In the genomic region with DNA sequence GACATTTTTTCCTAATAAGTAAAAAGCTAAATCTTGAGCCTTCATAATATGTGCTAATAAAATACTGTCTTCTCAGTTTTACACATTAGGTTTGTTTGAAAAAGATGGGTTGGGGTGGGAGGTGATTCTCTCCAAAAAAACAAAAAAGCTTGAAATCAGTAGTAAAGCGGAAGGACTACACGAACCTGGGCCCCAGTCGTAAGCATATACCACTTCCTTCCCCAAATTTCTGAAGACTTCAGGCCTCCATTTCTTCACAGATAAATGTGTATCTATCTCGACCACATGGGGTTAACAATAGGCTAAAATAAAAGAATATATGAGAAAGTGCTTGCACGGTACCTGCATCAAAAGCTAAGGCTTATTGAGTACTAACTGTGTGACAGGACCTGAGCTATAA, we compare ENCODE assay signal across 1 cellular context.
TF ChIP-seq lines count a peak whose summit lies in the region.

No MANE protein-coding gene starts in this region.

TF ChIP-seq in HepG2, 621 proteins besides CTCF, POLR2A, EP300 and RAD21 (continued from another document):
- TF ChIP-seq, protein P1, sequence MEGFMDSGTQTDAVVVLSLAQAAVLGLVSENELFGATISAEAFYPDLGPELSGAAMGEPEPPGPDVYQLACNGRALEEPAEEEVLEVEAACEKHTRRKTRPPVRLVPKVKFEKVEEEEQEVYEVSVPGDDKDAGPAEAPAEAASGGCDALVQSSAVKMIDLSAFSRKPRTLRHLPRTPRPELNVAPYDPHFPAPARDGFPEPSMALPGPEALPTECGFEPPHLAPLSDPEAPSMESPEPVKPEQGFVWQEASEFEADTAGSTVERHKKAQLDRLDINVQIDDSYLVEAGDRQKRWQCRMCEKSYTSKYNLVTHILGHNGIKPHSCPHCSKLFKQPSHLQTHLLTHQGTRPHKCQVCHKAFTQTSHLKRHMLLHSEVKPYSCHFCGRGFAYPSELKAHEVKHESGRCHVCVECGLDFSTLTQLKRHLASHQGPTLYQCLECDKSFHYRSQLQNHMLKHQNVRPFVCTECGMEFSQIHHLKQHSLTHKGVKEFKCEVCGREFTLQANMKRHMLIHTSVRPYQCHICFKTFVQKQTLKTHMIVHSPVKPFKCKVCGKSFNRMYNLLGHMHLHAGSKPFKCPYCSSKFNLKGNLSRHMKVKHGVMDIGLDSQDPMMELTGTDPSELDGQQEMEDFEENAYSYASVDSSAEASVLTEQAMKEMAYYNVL (CRISPR knock-in tag; IDR thresholded peaks at IDR 0.05; ENCODE audit: borderline replicate concordance) = no peak
- TF ChIP-seq KDM2A (CRISPR knock-in tag; IDR thresholded peaks at IDR 0.05; ENCODE audit: borderline replicate concordance, low read depth) (no peak), ZNF446 (CRISPR knock-in tag; IDR thresholded peaks at IDR 0.05) (no peak), KLF12 (CRISPR knock-in tag; IDR thresholded peaks at IDR 0.05; ENCODE audit: borderline replicate concordance) (no peak), TOE1 (CRISPR knock-in tag; IDR thresholded peaks at IDR 0.05) (no peak), FOXM1 (CRISPR knock-in tag; IDR thresholded peaks at IDR 0.05) (no peak), ZNF550 (CRISPR knock-in tag; IDR thresholded peaks at IDR 0.05; ENCODE audit: borderline replicate concordance) (no peak), PAF1 (CRISPR knock-in tag; IDR thresholded peaks at IDR 0.05) (no peak), ZNF292 (CRISPR knock-in tag; IDR thresholded peaks at IDR 0.05; ENCODE audit: borderline replicate concordance, low read depth) (no peak), TCF12 (IDR thresholded peaks at IDR 0.05) (no peak), TCF12 (CRISPR knock-in tag; IDR thresholded peaks at IDR 0.05) (no peak), ZKSCAN1 (IDR thresholded peaks at IDR 0.05; ENCODE audit: low read length) (no peak), ZSCAN25 (CRISPR knock-in tag; IDR thresholded peaks at IDR 0.05) (no peak), SIX4 (CRISPR knock-in tag; IDR thresholded peaks at IDR 0.05) (no peak)
- TF ChIP-seq, protein P2, sequence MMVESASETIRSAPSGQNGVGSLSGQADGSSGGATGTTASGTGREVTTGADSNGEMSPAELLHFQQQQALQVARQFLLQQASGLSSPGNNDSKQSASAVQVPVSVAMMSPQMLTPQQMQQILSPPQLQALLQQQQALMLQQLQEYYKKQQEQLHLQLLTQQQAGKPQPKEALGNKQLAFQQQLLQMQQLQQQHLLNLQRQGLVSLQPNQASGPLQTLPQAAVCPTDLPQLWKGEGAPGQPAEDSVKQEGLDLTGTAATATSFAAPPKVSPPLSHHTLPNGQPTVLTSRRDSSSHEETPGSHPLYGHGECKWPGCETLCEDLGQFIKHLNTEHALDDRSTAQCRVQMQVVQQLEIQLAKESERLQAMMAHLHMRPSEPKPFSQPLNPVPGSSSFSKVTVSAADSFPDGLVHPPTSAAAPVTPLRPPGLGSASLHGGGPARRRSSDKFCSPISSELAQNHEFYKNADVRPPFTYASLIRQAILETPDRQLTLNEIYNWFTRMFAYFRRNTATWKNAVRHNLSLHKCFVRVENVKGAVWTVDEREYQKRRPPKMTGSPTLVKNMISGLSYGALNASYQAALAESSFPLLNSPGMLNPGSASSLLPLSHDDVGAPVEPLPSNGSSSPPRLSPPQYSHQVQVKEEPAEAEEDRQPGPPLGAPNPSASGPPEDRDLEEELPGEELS (CRISPR knock-in tag; IDR thresholded peaks at IDR 0.05) = no peak
- TF ChIP-seq, protein P3, sequence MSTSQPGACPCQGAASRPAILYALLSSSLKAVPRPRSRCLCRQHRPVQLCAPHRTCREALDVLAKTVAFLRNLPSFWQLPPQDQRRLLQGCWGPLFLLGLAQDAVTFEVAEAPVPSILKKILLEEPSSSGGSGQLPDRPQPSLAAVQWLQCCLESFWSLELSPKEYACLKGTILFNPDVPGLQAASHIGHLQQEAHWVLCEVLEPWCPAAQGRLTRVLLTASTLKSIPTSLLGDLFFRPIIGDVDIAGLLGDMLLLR (CRISPR knock-in tag; IDR thresholded peaks at IDR 0.05) = no peak
- TF ChIP-seq, protein P4, sequence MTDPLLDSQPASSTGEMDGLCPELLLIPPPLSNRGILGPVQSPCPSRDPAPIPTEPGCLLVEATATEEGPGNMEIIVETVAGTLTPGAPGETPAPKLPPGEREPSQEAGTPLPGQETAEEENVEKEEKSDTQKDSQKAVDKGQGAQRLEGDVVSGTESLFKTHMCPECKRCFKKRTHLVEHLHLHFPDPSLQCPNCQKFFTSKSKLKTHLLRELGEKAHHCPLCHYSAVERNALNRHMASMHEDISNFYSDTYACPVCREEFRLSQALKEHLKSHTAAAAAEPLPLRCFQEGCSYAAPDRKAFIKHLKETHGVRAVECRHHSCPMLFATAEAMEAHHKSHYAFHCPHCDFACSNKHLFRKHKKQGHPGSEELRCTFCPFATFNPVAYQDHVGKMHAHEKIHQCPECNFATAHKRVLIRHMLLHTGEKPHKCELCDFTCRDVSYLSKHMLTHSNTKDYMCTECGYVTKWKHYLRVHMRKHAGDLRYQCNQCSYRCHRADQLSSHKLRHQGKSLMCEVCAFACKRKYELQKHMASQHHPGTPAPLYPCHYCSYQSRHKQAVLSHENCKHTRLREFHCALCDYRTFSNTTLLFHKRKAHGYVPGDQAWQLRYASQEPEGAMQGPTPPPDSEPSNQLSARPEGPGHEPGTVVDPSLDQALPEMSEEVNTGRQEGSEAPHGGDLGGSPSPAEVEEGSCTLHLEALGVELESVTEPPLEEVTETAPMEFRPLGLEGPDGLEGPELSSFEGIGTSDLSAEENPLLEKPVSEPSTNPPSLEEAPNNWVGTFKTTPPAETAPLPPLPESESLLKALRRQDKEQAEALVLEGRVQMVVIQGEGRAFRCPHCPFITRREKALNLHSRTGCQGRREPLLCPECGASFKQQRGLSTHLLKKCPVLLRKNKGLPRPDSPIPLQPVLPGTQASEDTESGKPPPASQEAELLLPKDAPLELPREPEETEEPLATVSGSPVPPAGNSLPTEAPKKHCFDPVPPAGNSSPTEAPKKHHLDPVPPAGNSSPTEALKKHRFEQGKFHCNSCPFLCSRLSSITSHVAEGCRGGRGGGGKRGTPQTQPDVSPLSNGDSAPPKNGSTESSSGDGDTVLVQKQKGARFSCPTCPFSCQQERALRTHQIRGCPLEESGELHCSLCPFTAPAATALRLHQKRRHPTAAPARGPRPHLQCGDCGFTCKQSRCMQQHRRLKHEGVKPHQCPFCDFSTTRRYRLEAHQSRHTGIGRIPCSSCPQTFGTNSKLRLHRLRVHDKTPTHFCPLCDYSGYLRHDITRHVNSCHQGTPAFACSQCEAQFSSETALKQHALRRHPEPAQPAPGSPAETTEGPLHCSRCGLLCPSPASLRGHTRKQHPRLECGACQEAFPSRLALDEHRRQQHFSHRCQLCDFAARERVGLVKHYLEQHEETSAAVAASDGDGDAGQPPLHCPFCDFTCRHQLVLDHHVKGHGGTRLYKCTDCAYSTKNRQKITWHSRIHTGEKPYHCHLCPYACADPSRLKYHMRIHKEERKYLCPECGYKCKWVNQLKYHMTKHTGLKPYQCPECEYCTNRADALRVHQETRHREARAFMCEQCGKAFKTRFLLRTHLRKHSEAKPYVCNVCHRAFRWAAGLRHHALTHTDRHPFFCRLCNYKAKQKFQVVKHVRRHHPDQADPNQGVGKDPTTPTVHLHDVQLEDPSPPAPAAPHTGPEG (CRISPR knock-in tag; IDR thresholded peaks at IDR 0.05) = no peak
